ENCODE assay signal across 12 cellular contexts in genomic region chr4:186756550-186756949, GRCh38. TPM values are rescaled to one million over a fixed set of nuclear protein-coding genes. Genes with fewer than 3 reads are reported as not detected.
DNase-seq lines count a peak whose midpoint lies in the region; ATAC-seq, FAIRE-seq and TF ChIP-seq lines count a peak whose summit lies in the region.
"Not testable (repeated sequence)": the region's sequence is repeated elsewhere in the genome, so short reads cannot be mapped to it uniquely, and the experiment has no call there.
"Had no signal": no experiment of that assay in that cellular context is flagged by ENCODE, and none has a peak within 500 bp of the region (broad histone marks: within the 10 kb centered on the region; RNA-seq: fewer than 3 reads in every experiment).

No MANE protein-coding gene starts in this region.

- peak; percentile 26 for FAIRE-seq in HTR-8/SVneo (lab: Jason Lieb, UNC)
- not testable (repeated sequence) for FAIRE-seq in K562 (lab: Jason Lieb, UNC)

- H3K9ac ChIP-seq in BLaER1, result peak overlapping the region; percentile 65; the same call in 1 of the 2 replicates
- not testable (repeated sequence) for H3K9ac ChIP-seq in OCI-LY1 (ENCODE audit: low read length); mucosa of rectum (ENCODE audit: low read depth in 1 of 2, low read length in 2 of 2)
- H3K9ac ChIP-seq in K562 (ENCODE audit: insufficient read depth in 1 of 2, low read depth in 2 of 2, low read length in 2 of 2), result 0 out of 4 replicates have a peak overlapping the region, but pooled peaks of 1 of the 2 experiments have one; percentile 86

- TF ChIP-seq CTCF in OCI-LY1 (IDR thresholded peaks at IDR 0.05; ENCODE audit: low read length); K562 (IDR thresholded peaks at IDR 0.05 in 2 of 3, conservative IDR thresholded peaks at IDR 0.05 in 1 of 3; ENCODE audit: insufficient read depth in 2 of 3, low read depth in 1 of 3, low read length in 3 of 3); hepatocyte (IDR thresholded peaks at IDR 0.05; ENCODE audit: poor library complexity); right lobe of liver (IDR thresholded peaks at IDR 0.05); transverse colon (IDR thresholded peaks at IDR 0.05): not testable (repeated sequence)

- intact Hi-C loops in K562 (cut with micrococcal nuclease); right lobe of liver (cut with DNase I); transverse colon (cut with DNase I; ENCODE audit: low total_unique reads): not testable (repeated sequence)

- H3K36me3 ChIP-seq in BLaER1; OCI-LY1 (ENCODE audit: insufficient read depth, low read length); hepatocyte (replicated peaks; ENCODE audit: insufficient read depth, low read depth); right lobe of liver; mucosa of rectum (ENCODE audit: control insufficient read depth in 2 of 2, insufficient read depth in 2 of 2, low read length in 2 of 2); transverse colon: not testable (repeated sequence)
- H3K36me3 ChIP-seq in K562 (ENCODE audit: control insufficient read depth, insufficient read depth, low read length), result peaks cover 11% of the 10 kb centered on the region; the same call in 2 of the 3 replicates

- not testable (repeated sequence) for H3K4me3 ChIP-seq in BLaER1; OCI-LY1 (ENCODE audit: low read depth, low read length, poor library complexity, severe bottlenecking); K562; hepatocyte; right lobe of liver; mucosa of rectum (ENCODE audit: low read length in 2 of 2); transverse colon

- H3K4me2 ChIP-seq in BLaER1 (peak overlapping the region; percentile 81), K562 (ENCODE audit: insufficient read depth, low read length) (peak overlapping the region; percentile 54)
- not testable (repeated sequence) for H3K4me2 ChIP-seq in OCI-LY1 (ENCODE audit: low read length); hepatocyte

- POLR2A ChIA-PET in K562 (lab: Yijun Ruan, JAX), result not testable (repeated sequence)

- H3K9me3 ChIP-seq in BLaER1, result peaks cover 21% of the 10 kb centered on the region
- not testable (repeated sequence) for H3K9me3 ChIP-seq in OCI-LY1 (ENCODE audit: low read length); K562 (replicated peaks; ENCODE audit: control insufficient read depth, insufficient read depth, low read depth, low read length); hepatocyte (ENCODE audit: low read depth); right lobe of liver; mucosa of rectum (ENCODE audit: control insufficient read depth in 2 of 2, low read length in 2 of 2); transverse colon

- in situ Hi-C loops in K562 (cut with MboI); transverse colon (cut with MboI; ENCODE audit: low pct_ligation_motif_present in 1 of 4, low pct_unique_long_range_greater_than_20kb in 1 of 4, low sequenced_read_pairs in 3 of 4): not testable (repeated sequence)

- DNase-seq in HTR-8/SVneo (ENCODE audit: insufficient read length, low spot score); K562 (ENCODE audit: extremely low read depth in 1 of 4, low spot score in 3 of 4); hepatocyte (ENCODE audit: low spot score); right lobe of liver; transverse colon: not testable (repeated sequence)

- CTCF ChIA-PET in K562 (lab: Yijun Ruan, JAX; ENCODE audit: low intra/inter-chr PET ratio), result not testable (repeated sequence)

- peak overlapping the region; percentile 81 for H3K27ac ChIP-seq in BLaER1
- H3K27ac ChIP-seq in OCI-LY1 (ENCODE audit: low read depth, low read length, poor library complexity, severe bottlenecking), result peak overlapping the region; percentile 94
- not testable (repeated sequence) for H3K27ac ChIP-seq in K562 (ENCODE audit: extremely low read depth, low read depth, low read length)
- H3K27ac ChIP-seq in hepatocyte, result peak overlapping the region; percentile 74
- H3K27ac ChIP-seq in right lobe of liver, result peak overlapping the region in 2 of 3 donors; percentile 32 to 47
- peak overlapping the region; percentile 6 to 13 for H3K27ac ChIP-seq in mucosa of rectum (ENCODE audit: low read depth in 2 of 2, low read length in 2 of 2)
- peak overlapping the region; percentile 17 to 69 (median 54) for H3K27ac ChIP-seq in transverse colon

- not testable (repeated sequence) for H2AFZ ChIP-seq in OCI-LY1 (ENCODE audit: low read length); K562 (ENCODE audit: low read depth, low read length); hepatocyte

- not testable (repeated sequence) for BruUV-seq in K562 (replicated peaks; lab: Mats Ljungman, UMichigan)

- not testable (repeated sequence) for H4K20me1 ChIP-seq in BLaER1; OCI-LY1 (ENCODE audit: insufficient read depth, low read length); K562 (replicated peaks; ENCODE audit: control insufficient read depth, insufficient read depth, low read length); hepatocyte (ENCODE audit: insufficient read depth, poor library complexity, severe bottlenecking)

- H3F3A ChIP-seq in OCI-LY1 (ENCODE audit: insufficient read depth, low read length), result not testable (repeated sequence)

- 57% methylated on average over 5 of the region's 5 CpGs for WGBS in K562 (ENCODE audit: insufficient coverage, low coverage, missing lambda C conversion rate)
- WGBS in hepatocyte (ENCODE audit: low lambda C conversion rate, missing lambda C conversion rate), result 99% methylated on average over 5 of the region's 5 CpGs
- 17% methylated on average over 1 of the region's 5 CpGs for WGBS in right lobe of liver (ENCODE audit: insufficient coverage, low coverage, low lambda C conversion rate, missing lambda C conversion rate)
- WGBS in transverse colon (ENCODE audit: low coverage in 1 of 2), 2 donors, result 93 to 96% methylated on average over 3 to 5 of the region's 5 CpGs

- TF ChIP-seq EP300 in K562 (IDR thresholded peaks at IDR 0.05; ENCODE audit: low read length); transverse colon (IDR thresholded peaks at IDR 0.05; ENCODE audit: low read depth): not testable (repeated sequence)

- TF ChIP-seq RAD21 in K562 (CRISPR knock-in tag; conservative IDR thresholded peaks at IDR 0.05 in 1 of 2, IDR thresholded peaks at IDR 0.05 in 1 of 2), result not testable (repeated sequence)

- not testable (repeated sequence) for H3K79me2 ChIP-seq in OCI-LY1 (ENCODE audit: insufficient read depth, low read length); hepatocyte
- H3K79me2 ChIP-seq in K562 (ENCODE audit: control insufficient read depth, insufficient read depth, low read length), result peaks cover 58% of the 10 kb centered on the region

- not testable (repeated sequence) for TF ChIP-seq POLR2A in K562 (conservative IDR thresholded peaks at IDR 0.05); right lobe of liver (IDR thresholded peaks at IDR 0.05); transverse colon (IDR thresholded peaks at IDR 0.05)

- peaks cover 73% of the 10 kb centered on the region for H3K4me1 ChIP-seq in BLaER1
- H3K4me1 ChIP-seq in OCI-LY1 (ENCODE audit: insufficient read depth, low read length, severe bottlenecking), result peaks cover 66% of the 10 kb centered on the region
- H3K4me1 ChIP-seq in K562 (replicated peaks in 1 of 2; ENCODE audit: control insufficient read depth in 2 of 2, insufficient read depth in 2 of 2, low read length in 2 of 2); right lobe of liver; transverse colon: not testable (repeated sequence)
- peaks cover 12% of the 10 kb centered on the region for H3K4me1 ChIP-seq in hepatocyte (ENCODE audit: insufficient read depth)
- H3K4me1 ChIP-seq in mucosa of rectum (ENCODE audit: control insufficient read depth in 2 of 2, insufficient read depth in 2 of 2, low read length in 2 of 2), result peaks cover 0 to 10% of the 10 kb centered on the region in 2 donors

- not testable (repeated sequence) for H3K27me3 ChIP-seq in BLaER1; OCI-LY1 (ENCODE audit: insufficient read depth, low read length); K562 (ENCODE audit: control insufficient read depth in 2 of 2, insufficient read depth in 2 of 2, low read length in 2 of 2); hepatocyte; right lobe of liver; mucosa of rectum (ENCODE audit: control insufficient read depth in 2 of 2, insufficient read depth in 2 of 2, low read length in 2 of 2); transverse colon

- H3K9me2 ChIP-seq in OCI-LY1 (ENCODE audit: low read depth, low read length); hepatocyte (replicated peaks; ENCODE audit: insufficient read depth): not testable (repeated sequence)

- not testable (repeated sequence) for H3K9me1 ChIP-seq in K562 (ENCODE audit: control insufficient read depth, insufficient read depth, low read length)

- not testable (repeated sequence) for ATAC-seq in K562, right lobe of liver

RNA-seq across cellular contexts. Expression of gene FAT1, which starts 32.9 kb away (rescaled TPM):
- total RNA-seq in K562 (2011; cell fraction: chromatin; rRNA removed; ENCODE audit: low replicate concordance), result 34.3 and 56.3 TPM in 2 replicates
- 21.5 and 28.3 TPM in 2 replicates for total RNA-seq in K562 (2011; cell fraction: nucleolus; rRNA removed)
- total RNA-seq in K562 (2011; cell fraction: nucleoplasm; rRNA removed), result 26.8 and 46.9 TPM in 2 replicates
- total RNA-seq in K562 (2014; rRNA removed) (22.8 and 23.3 TPM in 2 replicates), K562 (2014; rRNA removed; fragmentation: Illumina TruSeq; extraction: Trizol) (21.4 and 25.5 TPM in 2 replicates), K562 (2015; rRNA removed; fragmentation: Illumina TruSeq; extraction: Trizol) (36.0 and 38.4 TPM in 2 replicates), K562 (2021) (30.0 and 31.4 TPM in 2 replicates), hepatocyte (156 and 168 TPM in 2 replicates), right lobe of liver (100 to 1,000 TPM in 2 of 6 experiments, 10 to 100 TPM in 4; 32.9 to 173 (median 69.7) TPM), transverse colon (100 to 1,000 TPM; 321 to 477 (median 380) TPM)
- polyA plus RNA-seq in K562 (2011; rRNA removed) (12.2 and 13.9 TPM in 2 replicates), K562 (2014; fragmentation: Illumina TruSeq; extraction: Trizol) (19.3 and 24.9 TPM in 2 replicates), K562 (2014; fragmentation: Nextera tagmentation; extraction: Ambion mirVana) (1 to 10 TPM; 6.0 to 8.3 TPM), K562 (2014; rRNA removed) (9.3 and 12.2 TPM in 2 replicates), hepatocyte (33.9 and 35.3 TPM in 2 replicates)
- polyA plus RNA-seq in K562 (2011; cell fraction: cytosol; rRNA removed), result 11.8 and 14.6 TPM in 2 replicates
- polyA plus RNA-seq in K562 (2011; cell fraction: nucleus; rRNA removed), result 18.0 and 35.1 TPM in 2 replicates
- 14.4 and 20.2 TPM in 2 replicates for polyA plus RNA-seq in K562 (2012)
- polyA minus RNA-seq in K562 (2011; rRNA and poly(A)+ RNA removed), result 100 and 106 TPM in 2 replicates
- polyA minus RNA-seq in K562 (2011; cell fraction: cytosol; rRNA and poly(A)+ RNA removed), result 40.0 and 46.9 TPM in 2 replicates
- polyA minus RNA-seq in K562 (2011; cell fraction: nucleus; rRNA and poly(A)+ RNA removed), result 23.8 and 27.2 TPM in 2 replicates
- total RNA-seq: CD4-positive, alpha-beta memory T cell; CD4-positive, CD25-positive, alpha-beta regulatory T cell; CD8-positive, alpha-beta memory T cell had no signal
- polyA plus RNA-seq: CD14-positive monocyte; CD4-positive, alpha-beta memory T cell; CD8-positive, alpha-beta memory T cell had no signal
